ENCODE assay signal across 9 cellular contexts in the genomic region with DNA sequence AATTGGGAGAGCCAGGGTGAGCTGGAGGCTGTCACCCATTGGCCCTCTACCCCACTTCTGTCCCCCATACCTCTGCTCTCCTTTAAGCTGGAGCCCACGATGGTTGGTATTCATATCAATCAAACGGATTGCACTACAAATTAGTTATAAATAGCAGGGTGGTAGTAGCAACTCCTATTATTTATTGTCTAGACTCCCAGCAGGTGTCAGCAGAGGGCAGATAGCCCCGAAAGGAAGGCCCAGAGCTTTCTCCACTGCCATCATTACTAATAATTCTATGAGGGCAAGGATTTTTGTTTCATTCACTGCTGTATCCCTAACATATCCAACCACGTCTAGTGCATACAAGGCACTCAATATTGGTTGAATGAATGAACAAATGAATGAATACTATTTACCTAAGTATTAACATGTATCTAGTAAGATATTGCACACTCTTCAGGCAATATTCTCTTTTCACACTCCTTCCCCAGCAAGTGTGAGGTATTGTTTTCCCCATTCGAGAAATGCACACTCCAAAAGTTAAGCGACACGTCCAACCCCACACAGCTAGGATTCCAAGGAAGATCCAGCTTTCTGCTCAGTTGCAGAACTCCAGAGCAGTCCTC. TPM values are rescaled to one million over a fixed set of nuclear protein-coding genes. Genes with fewer than 3 reads are reported as not detected.
DNase-seq lines count a peak whose midpoint lies in the region; ATAC-seq and TF ChIP-seq lines count a peak whose summit lies in the region.
"Had no signal": no experiment of that assay in that cellular context is flagged by ENCODE, and none has a peak within 500 bp of the region (broad histone marks: within the 10 kb centered on the region; RNA-seq: fewer than 3 reads in every experiment).

No MANE protein-coding gene starts in this region.

- no peak overlapping the region for H3K27ac Mint-ChIP-seq in activated CD4-positive, alpha-beta memory T cell treated with anti-CD3 and anti-CD28 coated beads, Interleukin-2, amount 10 ng/mL, durations not matched to agents 7 days and 5 days

- CTCF ChIA-PET in activated CD4-positive, alpha-beta memory T cell treated with anti-CD3 and anti-CD28 coated beads, Interleukin-2, amount 10 ng/mL, durations not matched to agents 7 days and 5 days (lab: Charles Lee), result interaction anchor here (0.8 to 12.7 kb wide), 6 partner anchors 9 to 41 kb away, joined by 3 to 286 read pairs (median 4); partner anchors contain the start of gene TAF15

- no peaks in the 10 kb centered on the region for H3K36me3 ChIP-seq in upper lobe of left lung
- H3K36me3 ChIP-seq: BLaER1 treated with 17β-estradiol and CSF1 and Interleukin-3, amounts not matched to agents 10 nM and 100 nM had no signal

- no peak for TF ChIP-seq EP300 in upper lobe of left lung (IDR thresholded peaks at IDR 0.05)

- H3K27me3 ChIP-seq in upper lobe of left lung, result no peaks in the 10 kb centered on the region

- no peaks in the 10 kb centered on the region for H3K9me3 ChIP-seq in upper lobe of left lung
- H3K9me3 ChIP-seq: BLaER1 treated with 17β-estradiol and CSF1 and Interleukin-3, amounts not matched to agents 10 nM and 100 nM had no signal

- H3K4me3 ChIP-seq in upper lobe of left lung, result no peak overlapping the region
- H3K4me3 ChIP-seq: BLaER1 treated with 17β-estradiol and CSF1 and Interleukin-3, amounts not matched to agents 10 nM and 100 nM had no signal

- H3K9me3 Mint-ChIP-seq in activated CD4-positive, alpha-beta memory T cell treated with anti-CD3 and anti-CD28 coated beads, Interleukin-2, amount 10 ng/mL, durations not matched to agents 7 days and 5 days, result no peaks in the 10 kb centered on the region

- WGBS in upper lobe of left lung, 2 donors, result 41 to 48% methylated on average over 7 of the region's 7 CpGs

- DNase-seq in NCI-H1436 (lab: John Stamatoyannopoulos, UW), result peak; percentile 13
- DNase-seq in NCI-H1436 treated with DMSO at 0.1 percent for 48 hours (lab: John Stamatoyannopoulos, UW), result no peak
- peak; percentile 53 for DNase-seq in KBM-7
- peak; percentile 34 for DNase-seq in activated CD4-positive, alpha-beta memory T cell treated with anti-CD3 and anti-CD28 coated beads, Interleukin-2, amount 10 ng/mL, durations not matched to agents 7 days and 5 days
- peak; percentile 86 for DNase-seq in hepatic stellate cell (ENCODE audit: low spot score)
- DNase-seq in upper lobe of left lung, result no peak
- DNase-seq in NCI-H524 treated with DMSO at 0.1 percent for 48 hours (lab: John Stamatoyannopoulos, UW), result no peak

- H3K27me3 Mint-ChIP-seq in activated CD4-positive, alpha-beta memory T cell treated with anti-CD3 and anti-CD28 coated beads, Interleukin-2, amount 10 ng/mL, durations not matched to agents 7 days and 5 days, result peaks cover 3% of the 10 kb centered on the region

- no peak for ATAC-seq in upper lobe of left lung (ENCODE audit: low FRiP score in 2 of 2)
- ATAC-seq in HG03045 (IDR thresholded peaks at IDR 0.05; ENCODE audit: unreplicated experiment), result no peak

- no peak for TF ChIP-seq POLR2A in upper lobe of left lung (IDR thresholded peaks at IDR 0.05)

- in situ Hi-C loops in KBM-7 (cut with MboI; ENCODE audit: low pct_unique_long_range_greater_than_20kb, low sequenced_read_pairs), result no loop called here

- no peak overlapping the region for H3K4me3 Mint-ChIP-seq in activated CD4-positive, alpha-beta memory T cell treated with anti-CD3 and anti-CD28 coated beads, Interleukin-2, amount 10 ng/mL, durations not matched to agents 7 days and 5 days

- H3K36me3 Mint-ChIP-seq in activated CD4-positive, alpha-beta memory T cell treated with anti-CD3 and anti-CD28 coated beads, Interleukin-2, amount 10 ng/mL, durations not matched to agents 7 days and 5 days (ENCODE audit: low read depth), result no peaks in the 10 kb centered on the region

- peak in 5 of 6 experiments; percentile 36 to 65 (median 59) for TF ChIP-seq CTCF in upper lobe of left lung (IDR thresholded peaks at IDR 0.05)

- POLR2A ChIA-PET in activated CD4-positive, alpha-beta memory T cell treated with anti-CD3 and anti-CD28 coated beads, Interleukin-2, amount 10 ng/mL, durations not matched to agents 7 days and 5 days (lab: Charles Lee), result interaction anchor here (7.6 kb wide), 1 partner anchor 42 kb away, joined by 89 read pairs; the partner anchor contains the start of gene TAF15

- no peak overlapping the region for H3K27ac ChIP-seq in upper lobe of left lung
- H3K27ac ChIP-seq: BLaER1 treated with 17β-estradiol and CSF1 and Interleukin-3, amounts not matched to agents 10 nM and 100 nM had no signal

- H3K4me1 ChIP-seq in upper lobe of left lung, result peaks cover 9 to 18% (median 13%) of the 10 kb centered on the region in 4 donors

- H3K4me1 Mint-ChIP-seq in activated CD4-positive, alpha-beta memory T cell treated with anti-CD3 and anti-CD28 coated beads, Interleukin-2, amount 10 ng/mL, durations not matched to agents 7 days and 5 days, result peaks cover 9% of the 10 kb centered on the region

RNA-seq across cellular contexts. Expression of gene C17orf50, which starts 6.3 kb away (rescaled TPM):
- not detected for total RNA-seq in activated CD4-positive, alpha-beta memory T cell treated with anti-CD3 and anti-CD28 coated beads, Interleukin-2, amount 10 ng/mL, durations not matched to agents 7 days and 5 days
- 1 to 10 TPM in 1 of 6 donors, under 1 TPM in 1, not detected in 4; 0.46 to 1.1 TPM for total RNA-seq in upper lobe of left lung

RNA-seq across cellular contexts. Expression of gene GAS2L2, which starts 14.0 kb away (rescaled TPM):
- total RNA-seq in activated CD4-positive, alpha-beta memory T cell treated with anti-CD3 and anti-CD28 coated beads, Interleukin-2, amount 10 ng/mL, durations not matched to agents 7 days and 5 days, result not detected
- 1 to 10 TPM in 5 of 6 donors, under 1 TPM in 1; 0.37 to 7.4 (median 3.3) TPM for total RNA-seq in upper lobe of left lung

RNA-seq across cellular contexts. Expression of gene MMP28, which starts 28.4 kb away (rescaled TPM):
- not detected for total RNA-seq in activated CD4-positive, alpha-beta memory T cell treated with anti-CD3 and anti-CD28 coated beads, Interleukin-2, amount 10 ng/mL, durations not matched to agents 7 days and 5 days
- total RNA-seq in upper lobe of left lung, result 100 to 1,000 TPM in 3 of 6 donors, 10 to 100 TPM in 3; 51.1 to 134 (median 98.5) TPM

RNA-seq across cellular contexts. Expression of gene RASL10B, which starts 35.6 kb away (rescaled TPM):
- total RNA-seq in activated CD4-positive, alpha-beta memory T cell treated with anti-CD3 and anti-CD28 coated beads, Interleukin-2, amount 10 ng/mL, durations not matched to agents 7 days and 5 days, result under 1 TPM; 0.08 to 0.33 TPM
- 1 to 10 TPM; 1.0 to 4.1 (median 1.7) TPM for total RNA-seq in upper lobe of left lung

RNA-seq across cellular contexts. Expression of gene TAF15, which starts 42.3 kb away (rescaled TPM):
- 100 to 1,000 TPM; 244 to 252 TPM for total RNA-seq in activated CD4-positive, alpha-beta memory T cell treated with anti-CD3 and anti-CD28 coated beads, Interleukin-2, amount 10 ng/mL, durations not matched to agents 7 days and 5 days
- 100 to 1,000 TPM in 2 of 6 donors, 10 to 100 TPM in 4; 42.4 to 137 (median 93.0) TPM for total RNA-seq in upper lobe of left lung

Comparison
In these comparisons a context has a peak if more than half of its experiments do, and no peak if none do; other contexts are left out.
1. DNase-seq: peak in NCI-H1436 (single experiment), KBM-7 (single experiment), activated CD4-positive, alpha-beta memory T cell treated with anti-CD3 and anti-CD28 coated beads, Interleukin-2, amount 10 ng/mL, durations not matched to agents 7 days and 5 days (single experiment) and hepatic stellate cell (single experiment); none in NCI-H1436 treated with DMSO at 0.1 percent for 48 hours (single experiment), upper lobe of left lung (0 of 2) and NCI-H524 treated with DMSO at 0.1 percent for 48 hours (single experiment).
2. RNA of gene MMP28, which starts 28.4 kb away (total RNA-seq): 51.1 to 134 TPM in upper lobe of left lung; not detected in activated CD4-positive, alpha-beta memory T cell treated with anti-CD3 and anti-CD28 coated beads, Interleukin-2, amount 10 ng/mL, durations not matched to agents 7 days and 5 days; every median in the first group is over 10 times any median in the second.